ENCODE assay signal across 8 cellular contexts in genomic region chr2:224778474-224778877, GRCh38.
DNase-seq lines count a peak whose midpoint lies in the region; ATAC-seq and TF ChIP-seq lines count a peak whose summit lies in the region.

No MANE protein-coding gene starts in this region.

- H3K27ac ChIP-seq in spleen, result no peak overlapping the region

- H3K27me3 ChIP-seq in spleen (replicated peaks in 1 of 7), result no peaks in the 10 kb centered on the region

- no peaks in the 10 kb centered on the region for H3K27me3 Mint-ChIP-seq in activated naive CD8-positive, alpha-beta T cell

- peak; percentile 61 for ATAC-seq in GM18505 (IDR thresholded peaks at IDR 0.05; ENCODE audit: unreplicated experiment)
- ATAC-seq in HG02981 (IDR thresholded peaks at IDR 0.05; ENCODE audit: unreplicated experiment), result no peak

- H3K36me3 ChIP-seq in spleen, result peaks cover 2 to 85% (median 43%) of the 10 kb centered on the region in 6 donors

- H3K4me1 Mint-ChIP-seq in activated naive CD8-positive, alpha-beta T cell (ENCODE audit: low read depth), result peaks cover 4% of the 10 kb centered on the region

- H3K27ac Mint-ChIP-seq in activated naive CD8-positive, alpha-beta T cell, result peak overlapping the region; percentile 24

- WGBS in spleen, 5 donors, result 29 to 38% (median 35%) methylated on average over 3 of the region's 3 CpGs

- H3K36me3 Mint-ChIP-seq in activated naive CD8-positive, alpha-beta T cell, result no peaks in the 10 kb centered on the region

- DNase-seq in AG20443 (ENCODE audit: low spot score) (peak; percentile 61), HT-29 (ENCODE audit: low spot score) (peak; percentile 74), SKM-1 (lab: John Stamatoyannopoulos, UW; ENCODE audit: unreplicated experiment) (peak; percentile 45), hepatic stellate cell (ENCODE audit: low spot score) (peak; percentile 43), spleen (no peak)

- no peak for TF ChIP-seq POLR2A in GM18505 (IDR thresholded peaks at IDR 0.05; ENCODE audit: borderline replicate concordance, extremely low read depth, insufficient read depth, insufficient read length)
- TF ChIP-seq POLR2A in spleen (IDR thresholded peaks at IDR 0.05), result no peak

- TF ChIP-seq CTCF in spleen (IDR thresholded peaks at IDR 0.05 in 8 of 11, conservative IDR thresholded peaks at IDR 0.05 in 3 of 11), result peak; percentile 48 to 82 (median 74)

- no peaks in the 10 kb centered on the region for H3K9me3 Mint-ChIP-seq in activated naive CD8-positive, alpha-beta T cell (ENCODE audit: low read depth)

- no peaks in the 10 kb centered on the region for H3K9me3 ChIP-seq in spleen

- H3K4me3 Mint-ChIP-seq in activated naive CD8-positive, alpha-beta T cell, result no peak overlapping the region

- intact Hi-C loops in spleen (cut with DNase I; ENCODE audit: low total_unique reads), result no loop called here

- H3K4me1 ChIP-seq in spleen, result peaks cover 0 to 49% (median 10%) of the 10 kb centered on the region in 6 donors

- H3K4me3 ChIP-seq in spleen, result no peak overlapping the region
